ENCODE assay signal across 1 cellular context in genomic region chr14:94054401-94054800, GRCh38.
TF ChIP-seq lines count a peak whose summit lies in the region.

No MANE protein-coding gene starts in this region.

TF ChIP-seq in neural cell, 6 proteins besides CTCF, POLR2A, EP300 and RAD21:
- peak; percentile 9 for TF ChIP-seq POLR2AphosphoS5 (IDR thresholded peaks at IDR 0.05)
- no peak for TF ChIP-seq EZH2 (IDR thresholded peaks at IDR 0.05; ENCODE audit: borderline replicate concordance, insufficient read depth, low read length, poor library complexity, severe bottlenecking)
